14 cellular contexts compared by ENCODE assay signal in genomic region chr2:18949871-18950597, GRCh38.
A peak's percentile ranks its signal among the peaks of the same experiment; 100 is the strongest.
DNase-seq lines count a peak whose midpoint lies in the region; ATAC-seq and TF ChIP-seq lines count a peak whose summit lies in the region.
"Had no signal": no experiment of that assay in that cellular context is flagged by ENCODE, and none has a peak within 500 bp of the region (broad histone marks: within the 10 kb centered on the region; RNA-seq: fewer than 3 reads in every experiment).

No MANE protein-coding gene starts in this region.

- TF ChIP-seq POLR2A in sigmoid colon (IDR thresholded peaks at IDR 0.05), result no peak

- no peak for TF ChIP-seq EP300 in sigmoid colon (IDR thresholded peaks at IDR 0.05)

- H3K9me3 ChIP-seq in MG63 (no peaks in the 10 kb centered on the region), sigmoid colon (no peaks in the 10 kb centered on the region)

- TF ChIP-seq CTCF in fibroblast of mammary gland (conservative IDR thresholded peaks at IDR 0.05; ENCODE audit: control insufficient read depth, insufficient read depth, low read depth, low read length), result no peak
- TF ChIP-seq CTCF in sigmoid colon (IDR thresholded peaks at IDR 0.05), result no peak

- H3K27ac ChIP-seq in sigmoid colon, result peak overlapping the region; percentile 7 to 57 (median 36)

- DNase-seq in EH (ENCODE audit: low read depth), result peak; percentile 94
- DNase-seq in MG63, result peak; percentile 48
- DNase-seq in fibroblast of mammary gland (ENCODE audit: low read depth), result peak; percentile 77
- no peak for DNase-seq in sigmoid colon
- DNase-seq in NCI-H524 treated with DMSO at 0.1 percent for 48 hours (lab: John Stamatoyannopoulos, UW), result no peak
- DNase-seq in activated T-cell treated with anti-CD3 and anti-CD28 coated beads, Interleukin-2, amount 50 U/mL, for 48 hours, result no peak
- no peak for DNase-seq in activated CD8-positive, alpha-beta memory T cell treated with anti-CD3 and anti-CD28 coated beads, Interleukin-2, amount 50 U/mL, for 48 hours
- DNase-seq: activated CD8-positive, alpha-beta T cell treated with anti-CD3 and anti-CD28 coated beads for 36 hours; DMS79 treated with DMSO at 0.1 percent for 48 hours; glutamatergic neuron; NCI-H1417 treated with DMSO at 0.1 percent for 48 hours; NK-92 treated with Interleukin-12 subunit alpha and Interleukin-12 subunit beta, amount 100 ng/mL, for 24 hours; T-helper 17 cell had no signal

- no peak for ATAC-seq in GM18517 (IDR thresholded peaks at IDR 0.05; ENCODE audit: unreplicated experiment)
- ATAC-seq: activated CD8-positive, alpha-beta T cell treated with anti-CD3 and anti-CD28 coated beads for 36 hours; T-helper 17 cell had no signal

- H3K4me3 ChIP-seq in MG63 (no peak overlapping the region), fibroblast of mammary gland (ENCODE audit: control insufficient read depth, low read depth, low read length) (no peak overlapping the region), sigmoid colon (no peak overlapping the region)

- peaks cover 0 to 19% (median 17%) of the 10 kb centered on the region in 4 donors for H3K4me1 ChIP-seq in sigmoid colon

- H3K27me3 ChIP-seq in MG63 (no peaks in the 10 kb centered on the region), sigmoid colon (no peaks in the 10 kb centered on the region)

- H3K36me3 ChIP-seq in MG63 (no peaks in the 10 kb centered on the region), sigmoid colon (no peaks in the 10 kb centered on the region)

- WGBS in sigmoid colon, 2 donors, result 65 to 76% methylated on average over 7 of the region's 7 CpGs

- intact Hi-C loops in sigmoid colon (cut with DNase I), result no loop called here

Comparison
In these comparisons a context has a peak if more than half of its experiments do, and no peak if none do; other contexts are left out.
1. DNase-seq: peak in EH (single experiment), MG63 (single experiment) and fibroblast of mammary gland (single experiment); none in sigmoid colon (single experiment), NCI-H524 treated with DMSO at 0.1 percent for 48 hours (single experiment), activated T-cell treated with anti-CD3 and anti-CD28 coated beads, Interleukin-2, amount 50 U/mL, for 48 hours (0 of 2) and activated CD8-positive, alpha-beta memory T cell treated with anti-CD3 and anti-CD28 coated beads, Interleukin-2, amount 50 U/mL, for 48 hours (single experiment).